ENCODE assay signal across 1 cellular context in the genomic region with DNA sequence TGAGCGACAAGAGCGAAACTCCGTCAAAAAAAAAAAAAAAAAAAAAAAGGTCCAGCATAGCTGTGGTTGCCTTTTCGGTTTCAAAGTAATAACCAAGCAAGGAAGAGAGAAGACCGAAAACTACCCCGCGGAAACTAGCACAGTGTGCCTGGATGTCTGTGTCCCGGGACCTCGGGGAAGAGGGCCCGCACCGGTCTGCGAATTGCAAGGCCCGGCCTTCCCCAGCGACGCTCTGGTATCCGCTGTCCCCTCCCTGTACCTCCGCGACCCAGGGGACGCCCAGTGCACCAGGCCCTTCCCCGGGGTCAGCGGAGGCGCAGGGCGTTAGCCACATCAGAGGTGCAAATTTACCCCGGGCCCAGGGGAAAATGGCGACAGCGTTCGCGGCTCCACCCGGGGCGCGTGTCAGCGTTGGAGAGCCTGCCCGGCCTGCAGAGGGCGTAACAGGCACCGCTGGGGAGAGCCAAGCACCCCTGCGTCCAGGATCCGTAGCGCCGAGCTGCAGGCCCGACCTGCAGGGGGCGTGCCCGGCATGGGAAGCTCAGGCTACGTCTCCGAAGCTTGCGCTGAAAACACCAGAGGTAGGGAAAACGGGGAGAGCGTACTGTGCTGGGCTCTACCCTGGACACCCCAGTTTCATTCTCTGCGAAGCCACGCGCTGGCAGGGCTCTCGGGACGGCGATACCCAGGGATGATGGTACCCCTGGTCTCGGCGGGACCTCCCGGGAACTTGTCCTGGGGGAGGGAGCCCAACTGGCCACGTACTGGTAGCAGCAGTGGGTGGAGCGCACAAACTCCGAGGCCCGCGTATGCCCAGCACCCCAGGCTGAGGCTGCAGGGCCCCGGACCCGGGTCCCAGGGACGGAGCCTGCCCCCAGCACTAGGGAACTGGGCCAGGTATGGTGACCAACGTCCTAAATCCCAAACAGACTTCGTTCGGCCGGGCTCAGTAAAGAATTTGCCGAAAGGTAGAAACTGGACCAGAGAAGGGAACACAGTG.
TF ChIP-seq lines count a peak whose summit lies in the region.

No MANE protein-coding gene starts in this region.

TF ChIP-seq in SK-N-SH treated with all-trans-retinoic acid at 6 μM for 48 hours, 23 proteins besides CTCF, POLR2A, EP300 and RAD21 (continued from another document):
- no peak for TF ChIP-seq ARNTL (CRISPR knock-in tag; IDR thresholded peaks at IDR 0.05; ENCODE audit: borderline replicate concordance, low read depth)
- TF ChIP-seq, protein P1, sequence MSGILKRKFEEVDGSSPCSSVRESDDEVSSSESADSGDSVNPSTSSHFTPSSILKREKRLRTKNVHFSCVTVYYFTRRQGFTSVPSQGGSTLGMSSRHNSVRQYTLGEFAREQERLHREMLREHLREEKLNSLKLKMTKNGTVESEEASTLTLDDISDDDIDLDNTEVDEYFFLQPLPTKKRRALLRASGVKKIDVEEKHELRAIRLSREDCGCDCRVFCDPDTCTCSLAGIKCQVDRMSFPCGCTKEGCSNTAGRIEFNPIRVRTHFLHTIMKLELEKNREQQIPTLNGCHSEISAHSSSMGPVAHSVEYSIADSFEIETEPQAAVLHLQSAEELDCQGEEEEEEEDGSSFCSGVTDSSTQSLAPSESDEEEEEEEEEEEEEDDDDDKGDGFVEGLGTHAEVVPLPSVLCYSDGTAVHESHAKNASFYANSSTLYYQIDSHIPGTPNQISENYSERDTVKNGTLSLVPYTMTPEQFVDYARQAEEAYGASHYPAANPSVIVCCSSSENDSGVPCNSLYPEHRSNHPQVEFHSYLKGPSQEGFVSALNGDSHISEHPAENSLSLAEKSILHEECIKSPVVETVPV (CRISPR knock-in tag; IDR thresholded peaks at IDR 0.05): no peak
- no peak for TF ChIP-seq BACH2 (CRISPR knock-in tag; IDR thresholded peaks at IDR 0.05; ENCODE audit: borderline replicate concordance)
- TF ChIP-seq ZFP30 (CRISPR knock-in tag; IDR thresholded peaks at IDR 0.05): no peak
